8 cellular contexts compared by ENCODE assay signal in genomic region chr17:7479139-7479388, GRCh38. TPM values are rescaled to one million over a fixed set of nuclear protein-coding genes. Genes with fewer than 3 reads are reported as not detected.
DNase-seq lines count a peak whose midpoint lies in the region; ATAC-seq, FAIRE-seq and TF ChIP-seq lines count a peak whose summit lies in the region.

No MANE protein-coding gene starts in this region.

- H3K27me3 ChIP-seq in K562 (ENCODE audit: control insufficient read depth in 2 of 2, insufficient read depth in 2 of 2, low read length in 2 of 2): no peaks in the 10 kb centered on the region
- no peaks in the 10 kb centered on the region for H3K27me3 ChIP-seq in lung (ENCODE audit: control insufficient read depth, insufficient read depth)
- no peaks in the 10 kb centered on the region for H3K27me3 ChIP-seq in transverse colon

- H3K4me2 ChIP-seq in K562 (ENCODE audit: insufficient read depth, low read length): peak overlapping the region; percentile 93

- no TSS peak for BruUV-seq in K562 (replicated peaks; lab: Mats Ljungman, UMichigan)

- TF ChIP-seq EP300 in K562 (IDR thresholded peaks at IDR 0.05; ENCODE audit: low read length): no peak
- TF ChIP-seq EP300 in transverse colon (IDR thresholded peaks at IDR 0.05; ENCODE audit: low read depth): no peak

- H3K4me1 ChIP-seq in K562 (replicated peaks in 1 of 2; ENCODE audit: control insufficient read depth in 2 of 2, insufficient read depth in 2 of 2, low read length in 2 of 2) (peaks cover 39 to 69% of the 10 kb centered on the region in 2 experiments), lung (ENCODE audit: control insufficient read depth in 2 of 2, insufficient read depth in 2 of 2, low read length in 2 of 2) (peaks cover 12 to 41% of the 10 kb centered on the region in 2 donors), transverse colon (peaks cover 17 to 49% (median 33%) of the 10 kb centered on the region in 4 donors)

- ATAC-seq in K562 (no peak), lung (ENCODE audit: insufficient read depth, low FRiP score) (no peak), GM19351 (IDR thresholded peaks at IDR 0.05; ENCODE audit: unreplicated experiment) (no peak), GM21723 (IDR thresholded peaks at IDR 0.05; ENCODE audit: unreplicated experiment) (no peak)

- 0 out of 2 replicates have a peak overlapping the region, but pooled peaks have one; percentile 51 for H2AFZ ChIP-seq in K562 (ENCODE audit: low read depth, low read length)

- H3K79me2 ChIP-seq in K562 (ENCODE audit: control insufficient read depth, insufficient read depth, low read length): peaks cover 64% of the 10 kb centered on the region

- CTCF ChIA-PET in activated naive CD4-positive, alpha-beta T cell treated with anti-CD3 and anti-CD28 coated beads for 36 hours (lab: Charles Lee): interaction anchor here (0.9 to 1.4 kb wide), 3 partner anchors 41 to 123 kb away, joined by 3 to 4 read pairs (median 3); no protein-coding TSS in a partner anchor
- CTCF ChIA-PET in K562 (lab: Yijun Ruan, JAX; ENCODE audit: low intra/inter-chr PET ratio): interaction anchor here (1.0 kb wide), 1 partner anchor 126 kb away, joined by 4 read pairs; no protein-coding TSS in a partner anchor

- TF ChIP-seq RAD21 in K562 (CRISPR knock-in tag; conservative IDR thresholded peaks at IDR 0.05 in 1 of 2, IDR thresholded peaks at IDR 0.05 in 1 of 2): no peak

- peak overlapping the region; percentile 70 for H3K4me3 ChIP-seq in K562
- H3K4me3 ChIP-seq in lung: peak overlapping the region; percentile 70
- peak overlapping the region; percentile 70 to 100 (median 94) for H3K4me3 ChIP-seq in transverse colon

- in situ Hi-C loops in K562 (cut with MboI) (no loop called here), transverse colon (cut with MboI; ENCODE audit: low pct_ligation_motif_present in 1 of 4, low pct_unique_long_range_greater_than_20kb in 1 of 4, low sequenced_read_pairs in 3 of 4) (no loop called here)

- FAIRE-seq in K562 (lab: Jason Lieb, UNC): no peak

- 0 out of 2 replicates have a peak, but pooled peaks cover 13% of the 10 kb centered on the region for H4K20me1 ChIP-seq in K562 (replicated peaks; ENCODE audit: control insufficient read depth, insufficient read depth, low read length)

- H3K9me3 ChIP-seq in K562 (replicated peaks; ENCODE audit: control insufficient read depth, insufficient read depth, low read depth, low read length) (no peaks in the 10 kb centered on the region), lung (ENCODE audit: control insufficient read depth in 2 of 2, insufficient read depth in 1 of 2, low read length in 1 of 2) (no peaks in the 10 kb centered on the region), transverse colon (no peaks in the 10 kb centered on the region)

- POLR2A ChIA-PET in K562 (lab: Yijun Ruan, JAX): interaction anchor here (0.5 to 1.3 kb wide), 8 partner anchors 10 to 126 kb away, joined by 3 to 7 read pairs (median 4); partner anchors contain the start of gene TMEM256

- no peak for TF ChIP-seq POLR2A in K562 (conservative IDR thresholded peaks at IDR 0.05)
- no peak for TF ChIP-seq POLR2A in transverse colon (IDR thresholded peaks at IDR 0.05)

- intact Hi-C loops in activated naive CD4-positive, alpha-beta T cell treated with anti-CD3 and anti-CD28 coated beads for 36 hours (cut with micrococcal nuclease): loop anchor here (1.0 to 5.0 kb wide), 2 partner anchors 24 to 453 kb away; partner anchors contain the start of genes CNTROB and TRAPPC1
- intact Hi-C loops in K562 (cut with micrococcal nuclease) (no loop called here), transverse colon (cut with DNase I; ENCODE audit: low total_unique reads) (no loop called here)

- H3K9me1 ChIP-seq in K562 (ENCODE audit: control insufficient read depth, insufficient read depth, low read length): no peaks in the 10 kb centered on the region

- peak overlapping the region; percentile 82 to 94; a peak in 3 of 4 replicates for H3K9ac ChIP-seq in K562 (ENCODE audit: insufficient read depth in 1 of 2, low read depth in 2 of 2, low read length in 2 of 2)

- no peak for TF ChIP-seq CTCF in K562 (IDR thresholded peaks at IDR 0.05 in 2 of 3, conservative IDR thresholded peaks at IDR 0.05 in 1 of 3; ENCODE audit: insufficient read depth in 2 of 3, low read depth in 1 of 3, low read length in 3 of 3)
- no peak for TF ChIP-seq CTCF in lung (IDR thresholded peaks at IDR 0.05; ENCODE audit: control extremely low read depth, extremely low read depth)
- peak in 1 of 5 experiments; percentile 11 for TF ChIP-seq CTCF in transverse colon (IDR thresholded peaks at IDR 0.05)

- peak overlapping the region; percentile 92 for H3K4me3 Mint-ChIP-seq in activated naive CD4-positive, alpha-beta T cell treated with anti-CD3 and anti-CD28 coated beads for 36 hours

- no peak for DNase-seq in activated naive CD4-positive, alpha-beta T cell treated with anti-CD3 and anti-CD28 coated beads for 36 hours
- DNase-seq in activated naive CD4-positive, alpha-beta T cell treated with anti-CD3 and anti-CD28 coated beads, Interleukin-2, amount 50 U/mL, for 16 hours: no peak
- no peak for DNase-seq in K562 (ENCODE audit: extremely low read depth in 1 of 4, low spot score in 3 of 4)
- DNase-seq in lung (ENCODE audit: low spot score): no peak
- DNase-seq in transverse colon: no peak
- no peak for DNase-seq in cerebellar nuclear complex (lab: John Stamatoyannopoulos, UW)

- H3K4me1 Mint-ChIP-seq in activated naive CD4-positive, alpha-beta T cell treated with anti-CD3 and anti-CD28 coated beads for 36 hours (ENCODE audit: low read depth): peaks cover 66% of the 10 kb centered on the region

- H3K27me3 Mint-ChIP-seq in activated naive CD4-positive, alpha-beta T cell treated with anti-CD3 and anti-CD28 coated beads for 36 hours (ENCODE audit: low read depth): no peaks in the 10 kb centered on the region

- no peaks in the 10 kb centered on the region; the same call in 1 of the 3 replicates for H3K36me3 ChIP-seq in K562 (ENCODE audit: control insufficient read depth, insufficient read depth, low read length)
- no peaks in the 10 kb centered on the region for H3K36me3 ChIP-seq in lung (ENCODE audit: control insufficient read depth in 2 of 2, insufficient read depth in 2 of 2, low read length in 2 of 2)
- no peaks in the 10 kb centered on the region for H3K36me3 ChIP-seq in transverse colon

- H3K27ac ChIP-seq in K562 (ENCODE audit: extremely low read depth, low read depth, low read length): peak overlapping the region; percentile 92
- H3K27ac ChIP-seq in lung (ENCODE audit: low read depth in 1 of 2, low read length in 1 of 2): peak overlapping the region; percentile 98 to 99
- peak overlapping the region; percentile 95 to 100 (median 99) for H3K27ac ChIP-seq in transverse colon

- no peaks in the 10 kb centered on the region for H3K9me3 Mint-ChIP-seq in activated naive CD4-positive, alpha-beta T cell treated with anti-CD3 and anti-CD28 coated beads for 36 hours

- WGBS in K562 (ENCODE audit: insufficient coverage, low coverage, missing lambda C conversion rate): 0% methylated on average over 3 of the region's 27 CpGs
- 0 to 1% methylated on average over 1 to 27 of the region's 27 CpGs for WGBS in lung, 2 donors
- 1% methylated on average over 23 of the region's 27 CpGs; no CpG with 5 or more reads in 1 of the 2 donors for whole genome bisulfite sequencing in transverse colon (ENCODE audit: low coverage in 1 of 2), 2 donors

- H3K27ac Mint-ChIP-seq in activated naive CD4-positive, alpha-beta T cell treated with anti-CD3 and anti-CD28 coated beads for 36 hours: peak overlapping the region; percentile 87

- H3K36me3 Mint-ChIP-seq in activated naive CD4-positive, alpha-beta T cell treated with anti-CD3 and anti-CD28 coated beads for 36 hours (ENCODE audit: low read depth): peaks cover 2% of the 10 kb centered on the region

RNA-seq across cellular contexts. Expression of gene ZBTB4, which starts 0.4 kb away (rescaled TPM):
- 1 to 10 TPM; 9.2 to 9.4 TPM for total RNA-seq in activated naive CD4-positive, alpha-beta T cell treated with anti-CD3 and anti-CD28 coated beads for 36 hours
- 8.1 and 15.0 TPM in 2 replicates for total RNA-seq in K562 (2011; cell fraction: chromatin; rRNA removed; ENCODE audit: low replicate concordance)
- 9.2 and 9.7 TPM in 2 replicates for total RNA-seq in K562 (2011; cell fraction: nucleolus; rRNA removed)
- 10.6 and 12.8 TPM in 2 replicates for total RNA-seq in K562 (2011; cell fraction: nucleoplasm; rRNA removed)
- total RNA-seq in K562 (2014; rRNA removed) (3.3 and 5.0 TPM in 2 replicates), K562 (2014; rRNA removed; fragmentation: Illumina TruSeq; extraction: Trizol) (2.5 and 2.7 TPM in 2 replicates), K562 (2015; rRNA removed; fragmentation: Illumina TruSeq; extraction: Trizol) (4.0 and 4.2 TPM in 2 replicates), K562 (2021) (6.7 and 6.9 TPM in 2 replicates), lung (10 to 100 TPM; 40.4 to 56.4 TPM), transverse colon (10 to 100 TPM; 18.3 to 48.6 (median 23.2) TPM)
- polyA plus RNA-seq in K562 (2011; rRNA removed) (2.5 and 2.7 TPM in 2 replicates), K562 (2014; fragmentation: Illumina TruSeq; extraction: Trizol) (4.5 and 4.9 TPM in 2 replicates), K562 (2014; fragmentation: Nextera tagmentation; extraction: Ambion mirVana) (1 to 10 TPM in 1 of 2 experiments, under 1 TPM in 1; 0.92 to 1.1 TPM), K562 (2014; rRNA removed) (4.0 and 4.7 TPM in 2 replicates), lung (10 to 100 TPM; 20.1 to 26.5 TPM)
- 2.8 TPM in 2 replicates for polyA plus RNA-seq in K562 (2011; cell fraction: cytosol; rRNA removed)
- 9.9 and 13.7 TPM in 2 replicates for polyA plus RNA-seq in K562 (2011; cell fraction: nucleus; rRNA removed)
- polyA plus RNA-seq in K562 (2012): 3.8 and 4.1 TPM in 2 replicates
- polyA minus RNA-seq in K562 (2011; rRNA and poly(A)+ RNA removed): 3.3 and 3.5 TPM in 2 replicates
- 2.0 and 2.7 TPM in 2 replicates for polyA minus RNA-seq in K562 (2011; cell fraction: cytosol; rRNA and poly(A)+ RNA removed)
- polyA minus RNA-seq in K562 (2011; cell fraction: nucleus; rRNA and poly(A)+ RNA removed): 4.6 and 6.0 TPM in 2 replicates

RNA-seq across cellular contexts. Expression of gene SLC35G6, which starts 2.2 kb away (rescaled TPM):
- total RNA-seq in activated naive CD4-positive, alpha-beta T cell treated with anti-CD3 and anti-CD28 coated beads for 36 hours: not detected
- not detected in 2 replicates for total RNA-seq in K562 (2011; cell fraction: chromatin; rRNA removed; ENCODE audit: low replicate concordance)
- total RNA-seq in K562 (2011; cell fraction: nucleolus; rRNA removed): not detected in 2 replicates
- total RNA-seq in K562 (2011; cell fraction: nucleoplasm; rRNA removed): not detected in 2 replicates
- total RNA-seq in K562 (2014; rRNA removed) (not detected in 2 replicates), K562 (2014; rRNA removed; fragmentation: Illumina TruSeq; extraction: Trizol) (not detected in 2 replicates), K562 (2015; rRNA removed; fragmentation: Illumina TruSeq; extraction: Trizol) (not detected in 2 replicates), K562 (2021) (not detected in 2 replicates), lung (not detected), transverse colon (not detected)
- polyA plus RNA-seq in K562 (2011; rRNA removed) (not detected in 2 replicates), K562 (2014; fragmentation: Illumina TruSeq; extraction: Trizol) (not detected in 2 replicates), K562 (2014; fragmentation: Nextera tagmentation; extraction: Ambion mirVana) (not detected), K562 (2014; rRNA removed) (not detected in 2 replicates), lung (not detected)
- not detected in 2 replicates for polyA plus RNA-seq in K562 (2011; cell fraction: cytosol; rRNA removed)
- not detected in 2 replicates for polyA plus RNA-seq in K562 (2011; cell fraction: nucleus; rRNA removed)
- polyA plus RNA-seq in K562 (2012): 0.14 TPM in 1 of 2 replicates, not detected in the other
- polyA minus RNA-seq in K562 (2011; rRNA and poly(A)+ RNA removed): not detected in 2 replicates
- polyA minus RNA-seq in K562 (2011; cell fraction: cytosol; rRNA and poly(A)+ RNA removed): not detected in 2 replicates
- polyA minus RNA-seq in K562 (2011; cell fraction: nucleus; rRNA and poly(A)+ RNA removed): not detected in 2 replicates

RNA-seq across cellular contexts. Expression of gene POLR2A, which starts 5.1 kb away (rescaled TPM):
- total RNA-seq in activated naive CD4-positive, alpha-beta T cell treated with anti-CD3 and anti-CD28 coated beads for 36 hours: 100 to 1,000 TPM; 204 to 205 TPM
- total RNA-seq in K562 (2011; cell fraction: chromatin; rRNA removed; ENCODE audit: low replicate concordance): 324 and 608 TPM in 2 replicates
- total RNA-seq in K562 (2011; cell fraction: nucleolus; rRNA removed): 252 and 283 TPM in 2 replicates
- total RNA-seq in K562 (2011; cell fraction: nucleoplasm; rRNA removed): 236 and 241 TPM in 2 replicates
- total RNA-seq in K562 (2014; rRNA removed): 31.7 and 32.1 TPM in 2 replicates
- total RNA-seq in K562 (2014; rRNA removed; fragmentation: Illumina TruSeq; extraction: Trizol): 9.0 and 12.4 TPM in 2 replicates
- total RNA-seq in K562 (2015; rRNA removed; fragmentation: Illumina TruSeq; extraction: Trizol): 9.6 and 15.4 TPM in 2 replicates
- 97.6 and 109 TPM in 2 replicates for total RNA-seq in K562 (2021)
- 8.7 and 13.6 TPM in 2 replicates for polyA plus RNA-seq in K562 (2011; rRNA removed)
- 10.8 and 13.4 TPM in 2 replicates for polyA plus RNA-seq in K562 (2011; cell fraction: cytosol; rRNA removed)
- polyA plus RNA-seq in K562 (2011; cell fraction: nucleus; rRNA removed): 56.5 and 68.4 TPM in 2 replicates
- polyA plus RNA-seq in K562 (2012): 46.0 and 58.3 TPM in 2 replicates
- polyA plus RNA-seq in K562 (2014; fragmentation: Illumina TruSeq; extraction: Trizol): 52.5 and 55.6 TPM in 2 replicates
- 1 to 10 TPM; 1.3 to 1.5 TPM for polyA plus RNA-seq in K562 (2014; fragmentation: Nextera tagmentation; extraction: Ambion mirVana)
- 20.9 and 23.9 TPM in 2 replicates for polyA plus RNA-seq in K562 (2014; rRNA removed)
- 63.4 and 72.9 TPM in 2 replicates for polyA minus RNA-seq in K562 (2011; rRNA and poly(A)+ RNA removed)
- 117 and 140 TPM in 2 replicates for polyA minus RNA-seq in K562 (2011; cell fraction: cytosol; rRNA and poly(A)+ RNA removed)
- polyA minus RNA-seq in K562 (2011; cell fraction: nucleus; rRNA and poly(A)+ RNA removed): 66.5 and 98.3 TPM in 2 replicates
- 100 to 1,000 TPM; 113 to 129 TPM for total RNA-seq in lung
- 10 to 100 TPM; 37.8 to 40.9 TPM for polyA plus RNA-seq in lung
- 100 to 1,000 TPM in 3 of 4 donors, 10 to 100 TPM in 1; 91.3 to 321 (median 127) TPM for total RNA-seq in transverse colon

RNA-seq across cellular contexts. Expression of gene CHRNB1, which starts 34.2 kb away (rescaled TPM):
- 1 to 10 TPM; 5.1 to 5.9 TPM for total RNA-seq in activated naive CD4-positive, alpha-beta T cell treated with anti-CD3 and anti-CD28 coated beads for 36 hours
- total RNA-seq in K562 (2011; cell fraction: chromatin; rRNA removed; ENCODE audit: low replicate concordance): 8.4 and 14.2 TPM in 2 replicates
- total RNA-seq in K562 (2011; cell fraction: nucleolus; rRNA removed): 9.3 and 9.7 TPM in 2 replicates
- total RNA-seq in K562 (2011; cell fraction: nucleoplasm; rRNA removed): 10.6 and 13.7 TPM in 2 replicates
- total RNA-seq in K562 (2014; rRNA removed) (4.7 and 5.0 TPM in 2 replicates), K562 (2014; rRNA removed; fragmentation: Illumina TruSeq; extraction: Trizol) (4.8 and 5.1 TPM in 2 replicates), K562 (2015; rRNA removed; fragmentation: Illumina TruSeq; extraction: Trizol) (6.3 and 6.6 TPM in 2 replicates), K562 (2021) (4.5 and 4.9 TPM in 2 replicates), lung (10 to 100 TPM; 10.5 to 10.7 TPM), transverse colon (10 to 100 TPM in 1 of 4 donors, 1 to 10 TPM in 2, not detected in 1; 5.8 to 10.3 (median 8.9) TPM)
- polyA plus RNA-seq in K562 (2011; rRNA removed) (7.5 and 7.6 TPM in 2 replicates), K562 (2014; fragmentation: Illumina TruSeq; extraction: Trizol) (11.5 and 12.3 TPM in 2 replicates), K562 (2014; fragmentation: Nextera tagmentation; extraction: Ambion mirVana) (10 to 100 TPM in 1 of 2 experiments, 1 to 10 TPM in 1; 8.2 to 11.3 TPM), K562 (2014; rRNA removed) (6.8 and 7.9 TPM in 2 replicates), lung (10 to 100 TPM in 1 of 2 donors, 1 to 10 TPM in 1; 7.0 to 11.9 TPM)
- 12.9 and 14.1 TPM in 2 replicates for polyA plus RNA-seq in K562 (2011; cell fraction: cytosol; rRNA removed)
- polyA plus RNA-seq in K562 (2011; cell fraction: nucleus; rRNA removed): 5.5 and 7.4 TPM in 2 replicates
- polyA plus RNA-seq in K562 (2012): 10.8 and 11.7 TPM in 2 replicates
- polyA minus RNA-seq in K562 (2011; rRNA and poly(A)+ RNA removed): 3.7 and 4.7 TPM in 2 replicates
- 2.6 and 2.8 TPM in 2 replicates for polyA minus RNA-seq in K562 (2011; cell fraction: cytosol; rRNA and poly(A)+ RNA removed)
- 2.2 and 3.1 TPM in 2 replicates for polyA minus RNA-seq in K562 (2011; cell fraction: nucleus; rRNA and poly(A)+ RNA removed)

RNA-seq across cellular contexts. Expression of gene FGF11, which starts 39.8 kb away (rescaled TPM):
- total RNA-seq in activated naive CD4-positive, alpha-beta T cell treated with anti-CD3 and anti-CD28 coated beads for 36 hours: 1 to 10 TPM; 1.3 to 1.6 TPM
- total RNA-seq in K562 (2011; cell fraction: chromatin; rRNA removed; ENCODE audit: low replicate concordance): 5.6 and 12.1 TPM in 2 replicates
- total RNA-seq in K562 (2011; cell fraction: nucleolus; rRNA removed): 6.7 and 7.5 TPM in 2 replicates
- 7.7 and 14.8 TPM in 2 replicates for total RNA-seq in K562 (2011; cell fraction: nucleoplasm; rRNA removed)
- 3.0 and 3.5 TPM in 2 replicates for total RNA-seq in K562 (2014; rRNA removed)
- total RNA-seq in K562 (2014; rRNA removed; fragmentation: Illumina TruSeq; extraction: Trizol): 2.7 and 3.2 TPM in 2 replicates
- total RNA-seq in K562 (2015; rRNA removed; fragmentation: Illumina TruSeq; extraction: Trizol): 2.2 and 3.3 TPM in 2 replicates
- 4.4 and 5.8 TPM in 2 replicates for total RNA-seq in K562 (2021)
- polyA plus RNA-seq in K562 (2011; rRNA removed): 4.7 and 10.4 TPM in 2 replicates
- 5.5 and 8.1 TPM in 2 replicates for polyA plus RNA-seq in K562 (2011; cell fraction: cytosol; rRNA removed)
- polyA plus RNA-seq in K562 (2011; cell fraction: nucleus; rRNA removed): 23.3 and 26.0 TPM in 2 replicates
- 6.5 and 7.3 TPM in 2 replicates for polyA plus RNA-seq in K562 (2012)
- polyA plus RNA-seq in K562 (2014; fragmentation: Illumina TruSeq; extraction: Trizol): 6.1 and 7.5 TPM in 2 replicates
- 1 to 10 TPM; 1.2 to 1.4 TPM for polyA plus RNA-seq in K562 (2014; fragmentation: Nextera tagmentation; extraction: Ambion mirVana)
- 3.2 and 3.4 TPM in 2 replicates for polyA plus RNA-seq in K562 (2014; rRNA removed)
- 2.2 and 3.4 TPM in 2 replicates for polyA minus RNA-seq in K562 (2011; rRNA and poly(A)+ RNA removed)
- polyA minus RNA-seq in K562 (2011; cell fraction: cytosol; rRNA and poly(A)+ RNA removed): 1.9 and 3.9 TPM in 2 replicates
- 2.7 and 5.2 TPM in 2 replicates for polyA minus RNA-seq in K562 (2011; cell fraction: nucleus; rRNA and poly(A)+ RNA removed)
- 1 to 10 TPM in 1 of 2 donors, under 1 TPM in 1; 0.52 to 3.5 TPM for total RNA-seq in lung
- polyA plus RNA-seq in lung: under 1 TPM; 0.47 to 0.79 TPM
- total RNA-seq in transverse colon: 1 to 10 TPM in 3 of 4 donors, not detected in 1; 1.6 to 2.4 (median 1.9) TPM
